In genomic region chr7:12984117-12984516, GRCh38 we compare ENCODE assay signal across 22 cellular contexts.
A peak's percentile ranks its signal among the peaks of the same experiment; 100 is the strongest.
DNase-seq lines count a peak whose midpoint lies in the region; ATAC-seq lines count a peak whose summit lies in the region.
"Had no signal": no experiment of that assay in that cellular context is flagged by ENCODE, and none has a peak within 500 bp of the region (broad histone marks: within the 10 kb centered on the region; RNA-seq: fewer than 3 reads in every experiment).

No MANE protein-coding gene starts in this region.

- no peaks in the 10 kb centered on the region for H3K36me3 Mint-ChIP-seq in naive thymus-derived CD8-positive, alpha-beta T cell
- H3K36me3 Mint-ChIP-seq: CD14-positive monocyte; CD4-positive, alpha-beta memory T cell; CD4-positive, CD25-positive, alpha-beta regulatory T cell; CD8-positive, alpha-beta memory T cell had no signal

- ATAC-seq in left lobe of liver (peak; percentile 54), HG02938 (IDR thresholded peaks at IDR 0.05; ENCODE audit: unreplicated experiment) (no peak)
- ATAC-seq in naive thymus-derived CD8-positive, alpha-beta T cell, result no peak
- ATAC-seq: GM12878 had no signal

- no peak overlapping the region for H3K4me3 Mint-ChIP-seq in naive thymus-derived CD8-positive, alpha-beta T cell
- H3K4me3 Mint-ChIP-seq: CD14-positive monocyte; CD4-positive, alpha-beta memory T cell; CD4-positive, CD25-positive, alpha-beta regulatory T cell; CD8-positive, alpha-beta memory T cell had no signal

- H3K9me3 Mint-ChIP-seq in naive thymus-derived CD8-positive, alpha-beta T cell, result no peaks in the 10 kb centered on the region
- H3K9me3 Mint-ChIP-seq: CD4-positive, CD25-positive, alpha-beta regulatory T cell; CD8-positive, alpha-beta memory T cell had no signal

- no peak overlapping the region for H3K27ac Mint-ChIP-seq in naive thymus-derived CD8-positive, alpha-beta T cell
- H3K27ac Mint-ChIP-seq: CD14-positive monocyte; CD4-positive, alpha-beta memory T cell; CD8-positive, alpha-beta memory T cell had no signal

- H3K27me3 Mint-ChIP-seq in naive thymus-derived CD8-positive, alpha-beta T cell, result peaks cover 1 to 27% (median 9%) of the 10 kb centered on the region in 5 donors
- H3K27me3 Mint-ChIP-seq: CD4-positive, CD25-positive, alpha-beta regulatory T cell had no signal

- peak; percentile 40 for DNase-seq in foreskin melanocyte
- no peak for DNase-seq in left lobe of liver (ENCODE audit: low spot score)
- peak; percentile 7 for DNase-seq in renal cortical epithelial cell (ENCODE audit: low read depth)
- no peak for DNase-seq in naive thymus-derived CD8-positive, alpha-beta T cell
- DNase-seq: 8988T; ACHN; BE2C; C1 segment of cervical spinal cord; CD4-positive, alpha-beta memory T cell; CD4-positive, CD25-positive, alpha-beta regulatory T cell; CD8-positive, alpha-beta memory T cell; COR-L47; DMS 273 treated with DMSO at 0.1 percent for 48 hours; DMS153; DMS53; DMS79; DND-41; EL; GDM1 had no signal

- no peaks in the 10 kb centered on the region for H3K4me1 Mint-ChIP-seq in naive thymus-derived CD8-positive, alpha-beta T cell
- H3K4me1 Mint-ChIP-seq: CD14-positive monocyte; CD4-positive, alpha-beta memory T cell; CD4-positive, CD25-positive, alpha-beta regulatory T cell; CD8-positive, alpha-beta memory T cell had no signal

- POLR2A ChIA-PET in naive thymus-derived CD8-positive, alpha-beta T cell (lab: Charles Lee), result no interaction called here

Comparison
In these comparisons a context has a peak if more than half of its experiments do, and no peak if none do; other contexts are left out.
1. DNase-seq: peak in foreskin melanocyte (single experiment) and renal cortical epithelial cell (single experiment); none in left lobe of liver (single experiment) and naive thymus-derived CD8-positive, alpha-beta T cell (0 of 10).